Comparison of ENCODE assay signal across 22 cellular contexts in the genomic region with DNA sequence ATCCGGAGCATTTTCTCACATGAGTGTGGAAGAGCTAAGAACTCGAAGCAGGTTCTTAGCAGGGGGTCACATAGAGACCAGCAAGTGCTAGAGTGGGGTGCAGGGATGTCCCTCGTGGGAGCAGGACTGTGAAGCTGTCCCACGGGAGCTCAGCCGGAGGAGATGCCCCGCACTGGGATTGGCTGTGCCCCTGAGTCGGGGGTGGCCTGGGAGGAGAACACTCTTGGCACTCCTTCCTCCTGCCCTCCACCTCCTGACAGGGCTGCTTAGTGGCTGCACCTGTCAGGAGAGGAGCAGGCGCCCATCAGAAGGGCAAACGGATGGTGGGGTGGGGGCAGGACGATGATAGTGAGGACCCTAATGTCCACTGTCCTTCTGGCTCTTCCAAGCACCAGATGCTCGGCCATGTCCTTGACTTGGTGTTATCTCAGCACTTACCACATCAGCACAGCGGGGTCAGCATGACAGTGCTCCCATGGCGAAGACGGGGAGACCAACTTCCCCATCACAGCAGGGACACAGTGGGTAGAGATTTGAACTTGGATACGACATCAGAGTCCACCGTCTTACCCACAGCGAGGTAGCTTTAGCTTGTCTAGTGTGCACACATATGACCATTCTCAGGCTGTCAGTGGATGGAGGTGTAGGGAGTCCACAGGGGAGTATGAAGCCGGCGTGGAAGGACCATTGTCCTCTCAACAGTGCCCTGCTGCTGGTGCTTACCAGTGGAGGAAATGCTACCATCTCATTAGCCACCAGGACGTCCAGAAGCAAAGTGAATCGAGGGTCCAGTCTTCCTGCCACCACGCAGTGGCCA.
"Had no signal": no experiment of that assay in that cellular context is flagged by ENCODE, and none has a peak within 500 bp of the region (broad histone marks: within the 10 kb centered on the region; RNA-seq: fewer than 3 reads in every experiment).

No MANE protein-coding gene starts in this region.

- H3K27ac Mint-ChIP-seq: natural killer cell; stimulated activated effector memory CD8-positive, alpha-beta T cell treated with anti-CD3 and anti-CD28 coated beads, Interleukin-12 subunit alpha, Interleukin-12 subunit beta, amount 100 ng/mL, for 72 hours had no signal

- H3K4me1 ChIP-seq: gastroesophageal sphincter, heart right ventricle, lower lobe of right lung, pancreas, testis, tibial nerve had no signal

- H3K27ac ChIP-seq: foreskin keratinocyte, gastroesophageal sphincter, heart right ventricle, lower lobe of right lung, neutrophil, pancreas, testis, tibial nerve had no signal

- H3K9me3 ChIP-seq: gastroesophageal sphincter, heart right ventricle, lower lobe of right lung, neutrophil, pancreas, testis, tibial nerve had no signal

- H3K27me3 ChIP-seq: foreskin keratinocyte, neutrophil, pancreas, testis, tibial nerve had no signal

- ATAC-seq: foreskin keratinocyte; gastroesophageal sphincter; heart right ventricle; left ventricle myocardium superior; natural killer cell; sciatic nerve; stimulated activated effector memory CD8-positive, alpha-beta T cell treated with anti-CD3 and anti-CD28 coated beads, Interleukin-12 subunit alpha, Interleukin-12 subunit beta, amount 100 ng/mL, for 72 hours had no signal

- H3K4me3 ChIP-seq: gastroesophageal sphincter, heart right ventricle, lower lobe of right lung, pancreas, testis, tibial nerve had no signal

- H3K36me3 ChIP-seq: gastroesophageal sphincter, heart right ventricle, lower lobe of right lung, neutrophil, pancreas, tibial nerve had no signal

- H3K9me3 Mint-ChIP-seq: natural killer cell; stimulated activated effector memory CD8-positive, alpha-beta T cell treated with anti-CD3 and anti-CD28 coated beads, Interleukin-12 subunit alpha, Interleukin-12 subunit beta, amount 100 ng/mL, for 72 hours had no signal

- DNase-seq: cerebellar nuclear complex; cortex of kidney; effector CD4-positive, alpha-beta T cell; foreskin keratinocyte; heart right ventricle; hypothalamus; left ventricle myocardium superior; lower lobe of right lung; natural killer cell; pancreas; retina; stimulated activated CD4-positive, alpha-beta T cell treated with anti-CD3 and anti-CD28 coated beads, Interleukin-2, amount 100 ng/mL, for 24 hours; stimulated activated CD4-positive, alpha-beta T cell treated with anti-CD3 and anti-CD28 coated beads, Interleukin-4, amount 100 ng/mL, for 24 hours; stimulated activated naive CD4-positive, alpha-beta T cell treated with Interleukin-2 at 50 U/mL for 16 hours; substantia nigra; testis had no signal

- FAIRE-seq: keratinocyte, pancreas had no signal

- H3K4me1 Mint-ChIP-seq: natural killer cell; stimulated activated effector memory CD8-positive, alpha-beta T cell treated with anti-CD3 and anti-CD28 coated beads, Interleukin-12 subunit alpha, Interleukin-12 subunit beta, amount 100 ng/mL, for 72 hours had no signal

- H3K36me3 Mint-ChIP-seq: natural killer cell; stimulated activated effector memory CD8-positive, alpha-beta T cell treated with anti-CD3 and anti-CD28 coated beads, Interleukin-12 subunit alpha, Interleukin-12 subunit beta, amount 100 ng/mL, for 72 hours had no signal

- H3K4me3 Mint-ChIP-seq: natural killer cell; stimulated activated effector memory CD8-positive, alpha-beta T cell treated with anti-CD3 and anti-CD28 coated beads, Interleukin-12 subunit alpha, Interleukin-12 subunit beta, amount 100 ng/mL, for 72 hours had no signal
